Comparison of ENCODE assay signal across 9 cellular contexts in the genomic region with DNA sequence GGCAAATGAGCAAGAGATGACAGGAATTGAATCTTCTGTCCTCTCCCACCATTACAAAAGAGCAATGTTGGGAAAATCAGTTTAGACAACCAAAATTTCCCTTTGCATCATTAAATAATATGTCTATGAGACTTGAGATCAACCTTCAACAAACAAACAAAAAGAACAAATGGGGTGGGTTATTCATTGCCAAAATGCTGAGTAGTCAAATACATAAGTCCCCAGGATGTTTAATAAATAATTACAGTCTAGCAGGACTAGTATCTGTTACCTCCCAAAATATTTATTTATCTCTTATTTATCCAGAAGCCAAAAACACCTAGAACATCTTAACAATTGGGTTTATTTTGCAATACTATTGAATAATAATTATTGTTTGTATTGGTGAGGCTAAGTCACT.
"Had no signal": no experiment of that assay in that cellular context is flagged by ENCODE, and none has a peak within 500 bp of the region (broad histone marks: within the 10 kb centered on the region; RNA-seq: fewer than 3 reads in every experiment).

No MANE protein-coding gene starts in this region.

- H3K4me2 ChIP-seq: KMS-11 had no signal

- H2AFZ ChIP-seq: GM23248 had no signal

- DNase-seq: GOT3, H7, HFFc6, KBM-7 had no signal

- H3K4me3 ChIP-seq: GM23248, HAP-1 had no signal

- FAIRE-seq: HTR-8/SVneo had no signal

- H3K9me3 ChIP-seq: HAP-1 had no signal

- H3K27ac ChIP-seq: GM23248, KMS-11 had no signal

- H3K9ac ChIP-seq: GM23248, KMS-11 had no signal

- H3K36me3 ChIP-seq: HAP-1 had no signal

- ATAC-seq: HCT116 had no signal
